Comparison of ENCODE assay signal across 29 cellular contexts in genomic region chr5:43098064-43098463, GRCh38.
"Had no signal": no experiment of that assay in that cellular context is flagged by ENCODE, and none has a peak within 500 bp of the region (broad histone marks: within the 10 kb centered on the region; RNA-seq: fewer than 3 reads in every experiment).

No MANE protein-coding gene starts in this region.

- H3K36me3 ChIP-seq: colonic mucosa, gastrocnemius medialis had no signal

- H3K27me3 ChIP-seq: colonic mucosa, dorsolateral prefrontal cortex, esophagus muscularis mucosa, esophagus squamous epithelium, foreskin keratinocyte, gastrocnemius medialis, gastroesophageal sphincter, heart left ventricle, heart right ventricle, hepatocyte had no signal

- H2AFZ ChIP-seq: hepatocyte had no signal

- H3K27ac ChIP-seq: colonic mucosa, coronary artery, dorsolateral prefrontal cortex, epithelial cell of prostate, esophagus muscularis mucosa, esophagus squamous epithelium, foreskin keratinocyte, gastrocnemius medialis, gastroesophageal sphincter, heart left ventricle, heart right ventricle, hepatocyte had no signal

- H3K4me3 Mint-ChIP-seq: dendritic cell treated with granulocyte-macrophage colony-stimulating factor and Interleukin-4, amounts not matched to agents 40 ng/mL and 50 ng/mL, for 4 days; effector memory CD8-positive, alpha-beta T cell; endodermal cell had no signal

- H3K4me1 ChIP-seq: colonic mucosa, esophagus muscularis mucosa, foreskin keratinocyte, gastrocnemius medialis, gastroesophageal sphincter had no signal

- H3K4me1 Mint-ChIP-seq: endodermal cell had no signal

- H3K4me2 ChIP-seq: hepatocyte had no signal

- H3K27me3 Mint-ChIP-seq: dendritic cell treated with granulocyte-macrophage colony-stimulating factor and Interleukin-4, amounts not matched to agents 40 ng/mL and 50 ng/mL, for 4 days; effector memory CD8-positive, alpha-beta T cell had no signal

- H3K9me3 Mint-ChIP-seq: dendritic cell treated with granulocyte-macrophage colony-stimulating factor and Interleukin-4, amounts not matched to agents 40 ng/mL and 50 ng/mL, for 4 days; effector memory CD8-positive, alpha-beta T cell; endodermal cell had no signal

- H3K9me3 ChIP-seq: colonic mucosa, esophagus muscularis mucosa, esophagus squamous epithelium, gastrocnemius medialis, gastroesophageal sphincter, heart left ventricle, heart right ventricle had no signal

- H3K27ac Mint-ChIP-seq: dendritic cell treated with granulocyte-macrophage colony-stimulating factor and Interleukin-4, amounts not matched to agents 40 ng/mL and 50 ng/mL, for 4 days; endodermal cell had no signal

- H3K4me3 ChIP-seq: colonic mucosa, coronary artery, dorsolateral prefrontal cortex, esophagus muscularis mucosa, esophagus squamous epithelium, gastrocnemius medialis, gastroesophageal sphincter, heart left ventricle, heart right ventricle, hepatocyte had no signal

- ATAC-seq: effector memory CD8-positive, alpha-beta T cell; esophagus mucosa; foreskin keratinocyte; gastrocnemius medialis; gastroesophageal sphincter; heart left ventricle; heart right ventricle had no signal

- FAIRE-seq: endometrium, endothelial cell of umbilical vein, frontal cortex had no signal

- DNase-seq: colonic mucosa; cortex of kidney; dermis blood vessel endothelial cell; dorsolateral prefrontal cortex; effector CD4-positive, alpha-beta T cell; effector CD8-positive, alpha-beta T cell; effector memory CD4-positive, alpha-beta T cell; effector memory CD8-positive, alpha-beta T cell; endodermal cell; erythroblast; esophagus squamous epithelium; foreskin fibroblast; foreskin keratinocyte; foreskin melanocyte; gastrocnemius medialis; glutamatergic neuron; head of caudate nucleus; heart left ventricle; heart right ventricle had no signal

- H3K79me2 ChIP-seq: hepatocyte had no signal
